10 cellular contexts compared by ENCODE assay signal in the genomic region with DNA sequence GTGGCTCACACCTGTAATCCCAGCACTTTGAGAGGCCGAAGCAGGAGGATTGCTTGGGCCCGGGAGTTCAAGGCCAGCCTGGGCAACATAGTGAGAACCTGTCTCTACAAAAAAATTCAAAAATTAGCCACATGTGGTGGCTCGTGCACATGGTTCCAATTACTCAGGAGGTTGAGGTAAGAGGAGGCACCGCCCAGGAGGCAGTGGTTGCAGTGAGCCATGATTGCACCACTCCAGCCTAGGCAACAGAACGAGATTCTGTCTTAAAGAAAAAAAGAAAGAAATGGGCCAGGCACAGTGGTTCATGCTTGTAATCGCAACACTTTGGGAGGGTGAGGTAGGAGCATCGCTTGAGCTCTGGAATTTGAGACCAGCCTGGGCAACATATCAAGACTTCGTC. TPM values are rescaled to one million over a fixed set of nuclear protein-coding genes. Genes with fewer than 3 reads are reported as not detected.
A peak's percentile ranks its signal among the peaks of the same experiment; 100 is the strongest.
DNase-seq lines count a peak whose midpoint lies in the region; ATAC-seq and TF ChIP-seq lines count a peak whose summit lies in the region.
"Had no signal": no experiment of that assay in that cellular context is flagged by ENCODE, and none has a peak within 500 bp of the region (broad histone marks: within the 10 kb centered on the region; RNA-seq: fewer than 3 reads in every experiment).

No MANE protein-coding gene starts in this region.

- no peaks in the 10 kb centered on the region for H3K36me3 ChIP-seq in left ventricle myocardium inferior
- no peaks in the 10 kb centered on the region for H3K36me3 ChIP-seq in right atrium auricular region
- no peaks in the 10 kb centered on the region for H3K36me3 ChIP-seq in body of pancreas (replicated peaks in 1 of 2; ENCODE audit: insufficient read depth in 1 of 2, low read depth in 2 of 2)
- no peaks in the 10 kb centered on the region for H3K36me3 ChIP-seq in muscle layer of colon (ENCODE audit: insufficient read depth, low read length)
- H3K36me3 ChIP-seq in aorta (ENCODE audit: control insufficient read depth in 1 of 2, insufficient read depth in 2 of 2, low read length in 1 of 2): no peaks in the 10 kb centered on the region

- H3K4me3 ChIP-seq in left ventricle myocardium inferior (no peak overlapping the region), right atrium auricular region (no peak overlapping the region), body of pancreas (no peak overlapping the region), muscle layer of colon (ENCODE audit: low read depth in 1 of 2, low read length in 2 of 2) (no peak overlapping the region), aorta (ENCODE audit: low read length in 2 of 2) (no peak overlapping the region)

- 69 to 77% methylated on average over 8 of the region's 8 CpGs for WGBS in body of pancreas, 2 donors
- 77 to 79% methylated on average over 8 of the region's 8 CpGs for WGBS in aorta, 2 donors

- TF ChIP-seq CTCF in left ventricle myocardium inferior (IDR thresholded peaks at IDR 0.05; ENCODE audit: borderline replicate concordance): no peak
- no peak for TF ChIP-seq CTCF in right atrium auricular region (IDR thresholded peaks at IDR 0.05)
- TF ChIP-seq CTCF in body of pancreas (IDR thresholded peaks at IDR 0.05): no peak

- H3K4me1 ChIP-seq in left ventricle myocardium inferior (peaks cover 20% of the 10 kb centered on the region), right atrium auricular region (peaks cover 0 to 23% of the 10 kb centered on the region in 2 donors), body of pancreas (peaks cover 17% of the 10 kb centered on the region), muscle layer of colon (ENCODE audit: insufficient read depth, low read length) (peaks cover 4% of the 10 kb centered on the region), aorta (ENCODE audit: control insufficient read depth in 1 of 2, insufficient read depth in 2 of 2, low read length in 2 of 2) (peaks cover 2 to 3% of the 10 kb centered on the region in 2 donors)

- intact Hi-C loops in left ventricle myocardium inferior (cut with micrococcal nuclease): loop anchor here (5.0 to 10.0 kb wide), 2 partner anchors 318 to 600 kb away; a partner anchor contains a TSS
- intact Hi-C loops in body of pancreas (cut with DNase I): no loop called here
- intact Hi-C loops in aorta (cut with DNase I): loop anchor here (10.0 kb wide), 2 partner anchors 138 to 448 kb away; no protein-coding TSS in a partner anchor

- ATAC-seq in body of pancreas (no peak), aorta (ENCODE audit: low FRiP score) (peak; percentile 15)

- H3K27me3 ChIP-seq in left ventricle myocardium inferior (ENCODE audit: low read depth): peaks cover 3% of the 10 kb centered on the region
- no peaks in the 10 kb centered on the region for H3K27me3 ChIP-seq in right atrium auricular region
- no peaks in the 10 kb centered on the region for H3K27me3 ChIP-seq in body of pancreas
- H3K27me3 ChIP-seq in muscle layer of colon (ENCODE audit: control insufficient read depth in 1 of 2, insufficient read depth in 2 of 2, low read length in 2 of 2): no peaks in the 10 kb centered on the region
- H3K27me3 ChIP-seq in aorta (ENCODE audit: control insufficient read depth in 1 of 2, insufficient read depth in 2 of 2, low read length in 1 of 2): no peaks in the 10 kb centered on the region

- H3K9ac ChIP-seq in muscle layer of colon (ENCODE audit: low read length): no peak overlapping the region

- no peaks in the 10 kb centered on the region for H3K9me3 ChIP-seq in left ventricle myocardium inferior (replicated peaks)
- H3K9me3 ChIP-seq in right atrium auricular region: no peaks in the 10 kb centered on the region
- H3K9me3 ChIP-seq in body of pancreas: no peaks in the 10 kb centered on the region
- no peaks in the 10 kb centered on the region for H3K9me3 ChIP-seq in muscle layer of colon (ENCODE audit: low read length)
- no peaks in the 10 kb centered on the region for H3K9me3 ChIP-seq in aorta (ENCODE audit: control insufficient read depth, low read length)

- no peak for TF ChIP-seq POLR2A in body of pancreas (IDR thresholded peaks at IDR 0.05)

- DNase-seq in left ventricle myocardium inferior: no peak
- no peak for DNase-seq in right atrium auricular region (ENCODE audit: low spot score)
- peak in 1 of 4 donors; percentile 7 for DNase-seq in body of pancreas
- no peak for DNase-seq in aorta
- DNase-seq in NCI-H524 (lab: John Stamatoyannopoulos, UW): no peak
- no peak for DNase-seq in NCI-H345 (lab: John Stamatoyannopoulos, UW)
- DNase-seq in activated CD8-positive, alpha-beta memory T cell treated with anti-CD3 and anti-CD28 coated beads, Interleukin-2, amount 50 U/mL, for 48 hours: no peak
- DNase-seq: activated CD4-positive, alpha-beta T cell treated with anti-CD3 and anti-CD28 coated beads, Interleukin-2, amount 50 U/mL, for 4 hours; NCI-H1694 treated with DMSO at 0.1 percent for 48 hours had no signal

- H3K27ac ChIP-seq in left ventricle myocardium inferior (replicated peaks): peak overlapping the region; percentile 45
- peak overlapping the region in 1 of 2 donors; percentile 6 for H3K27ac ChIP-seq in right atrium auricular region
- H3K27ac ChIP-seq in body of pancreas: peak overlapping the region; percentile 27 to 81 (median 65)
- H3K27ac ChIP-seq in muscle layer of colon (ENCODE audit: low read depth, low read length): peak overlapping the region; percentile 35
- H3K27ac ChIP-seq in aorta (ENCODE audit: low read depth in 1 of 2, low read length in 2 of 2): no peak overlapping the region

RNA-seq across cellular contexts. Expression of a gene that starts 33.5 kb away (rescaled TPM):
- total RNA-seq in left ventricle myocardium inferior (2.9 TPM), right atrium auricular region (1 to 10 TPM; 1.0 to 1.4 TPM), body of pancreas (not detected), aorta (1 to 10 TPM; 1.0 to 3.1 TPM)
- polyA plus RNA-seq in aorta: 1 to 10 TPM; 2.3 to 3.5 TPM

Comparison
In these comparisons a context has a peak if more than half of its experiments do, and no peak if none do; other contexts are left out.
1. H3K27ac ChIP-seq: peak in left ventricle myocardium inferior (single experiment), body of pancreas (4 of 4) and muscle layer of colon (single experiment); none in aorta (0 of 2).